In the genomic region with DNA sequence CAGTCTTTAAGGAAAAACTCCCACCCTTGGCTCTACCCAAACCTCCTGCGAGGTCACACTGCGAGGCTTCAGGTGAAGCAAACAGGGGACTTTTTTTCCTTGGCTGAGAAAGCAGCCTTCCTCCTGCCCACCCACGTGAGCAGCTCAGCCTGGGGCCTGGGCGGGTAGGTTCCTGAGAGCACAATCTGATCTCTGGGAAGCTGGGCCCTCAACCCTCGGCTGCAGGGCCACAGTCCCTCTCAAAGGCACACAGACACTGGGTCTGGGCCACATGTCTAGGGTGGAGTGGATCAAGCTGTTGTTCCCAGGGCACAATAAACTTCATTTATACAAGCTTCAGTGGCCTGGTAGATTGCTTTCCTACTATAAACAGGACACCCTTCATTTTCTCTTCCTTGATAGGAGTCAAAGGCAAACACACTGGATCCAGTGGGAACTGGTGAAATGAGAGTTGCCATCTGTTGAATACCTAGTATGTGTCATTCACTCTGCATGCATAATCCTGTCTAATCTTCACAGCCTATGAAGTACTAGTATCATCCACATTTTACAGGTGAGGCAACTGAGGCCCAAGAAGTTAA, we compare ENCODE assay signal across 8 cellular contexts. TPM values are rescaled to one million over a fixed set of nuclear protein-coding genes. Genes with fewer than 3 reads are reported as not detected.
DNase-seq lines count a peak whose midpoint lies in the region; ATAC-seq and TF ChIP-seq lines count a peak whose summit lies in the region.

No MANE protein-coding gene starts in this region.

- H3K27me3 Mint-ChIP-seq in CD8-positive, alpha-beta T cell (ENCODE audit: low read depth), result no peaks in the 10 kb centered on the region
- no peaks in the 10 kb centered on the region for H3K27me3 Mint-ChIP-seq in naive B cell

- peaks cover 82% of the 10 kb centered on the region for H3K4me1 Mint-ChIP-seq in CD8-positive, alpha-beta T cell (ENCODE audit: low read depth)
- peaks cover 75 to 89% (median 85%) of the 10 kb centered on the region in 3 donors for H3K4me1 Mint-ChIP-seq in naive B cell

- peak overlapping the region; percentile 85 for H3K4me3 Mint-ChIP-seq in CD8-positive, alpha-beta T cell
- peak overlapping the region; percentile 77 to 97 (median 89) for H3K4me3 Mint-ChIP-seq in naive B cell

- H3K4me3 ChIP-seq in CD8-positive, alpha-beta T cell (ENCODE audit: low read depth, low read length), result no peak overlapping the region
- no peak overlapping the region for H3K4me3 ChIP-seq in MG63

- H3K36me3 Mint-ChIP-seq in CD8-positive, alpha-beta T cell, result peaks cover 5% of the 10 kb centered on the region
- H3K36me3 Mint-ChIP-seq in naive B cell, result no peaks in the 10 kb centered on the region

- H3K4me1 ChIP-seq in CD8-positive, alpha-beta T cell (ENCODE audit: insufficient read depth, low read length), result peaks cover 85% of the 10 kb centered on the region

- CTCF ChIA-PET in CD8-positive, alpha-beta T cell (lab: Charles Lee), result interaction anchor here (1.0 to 10.8 kb wide), 6 partner anchors 14 to 66 kb away, joined by 3 to 146 read pairs (median 18); no protein-coding TSS in a partner anchor

- DNase-seq in CD8-positive, alpha-beta T cell, result no peak
- DNase-seq in MG63 (peak; percentile 12), naive B cell (peak; percentile 34), NCI-H1417 treated with DMSO at 0.1 percent for 48 hours (lab: John Stamatoyannopoulos, UW) (no peak), AG08396 (ENCODE audit: low spot score) (no peak)

- H3K9me3 ChIP-seq in CD8-positive, alpha-beta T cell (ENCODE audit: low read length), result no peaks in the 10 kb centered on the region
- no peaks in the 10 kb centered on the region for H3K9me3 ChIP-seq in MG63

- H3K27me3 ChIP-seq in CD8-positive, alpha-beta T cell (ENCODE audit: insufficient read depth, low read length), result no peaks in the 10 kb centered on the region
- no peaks in the 10 kb centered on the region for H3K27me3 ChIP-seq in MG63

- H3K27ac ChIP-seq in CD8-positive, alpha-beta T cell (ENCODE audit: low read depth, low read length), result peak overlapping the region; percentile 67
- H3K27ac ChIP-seq in cingulate gyrus (ENCODE audit: low read depth, low read length), result peak overlapping the region; percentile 78

- POLR2A ChIA-PET in CD8-positive, alpha-beta T cell (lab: Charles Lee), result interaction anchor here (0.5 to 12.9 kb wide), 5 partner anchors 12 to 62 kb away, joined by 3 to 219 read pairs (median 17); no protein-coding TSS in a partner anchor

- no peaks in the 10 kb centered on the region for H3K36me3 ChIP-seq in CD8-positive, alpha-beta T cell (ENCODE audit: insufficient read depth, low read length)
- H3K36me3 ChIP-seq in MG63, result peaks cover 8% of the 10 kb centered on the region

- intact Hi-C loops in CD8-positive, alpha-beta T cell (cut with DNase I, micrococcal nuclease), result loop anchor here in 1 of 2 experiments (2.0 kb wide), 1 partner anchor 15 kb away; no protein-coding TSS in a partner anchor

- H3K9me3 Mint-ChIP-seq in CD8-positive, alpha-beta T cell, result no peaks in the 10 kb centered on the region
- no peaks in the 10 kb centered on the region for H3K9me3 Mint-ChIP-seq in naive B cell

- no peak for TF ChIP-seq CTCF in CD8-positive, alpha-beta T cell (IDR thresholded peaks at IDR 0.05)

- H3K27ac Mint-ChIP-seq in CD8-positive, alpha-beta T cell, result peak overlapping the region; percentile 97
- peak overlapping the region; percentile 95 to 99 (median 97) for H3K27ac Mint-ChIP-seq in naive B cell

- no peak for ATAC-seq in CD8-positive, alpha-beta T cell
- no peak for ATAC-seq in naive B cell (ENCODE audit: low read depth in 2 of 2)
- no peak for ATAC-seq in GM21515 (IDR thresholded peaks at IDR 0.05; ENCODE audit: unreplicated experiment)
- no peak for ATAC-seq in GM19452 (IDR thresholded peaks at IDR 0.05; ENCODE audit: unreplicated experiment)

RNA-seq across cellular contexts. Expression of gene PNMA1, which starts 41.3 kb away (rescaled TPM):
- total RNA-seq in CD8-positive, alpha-beta T cell, result 10 to 100 TPM; 39.4 to 39.8 TPM
- total RNA-seq in MG63 (2014; rRNA removed; shearing (Covaris generic); ENCODE audit: low replicate concordance), result 22.1 and 38.5 TPM in 2 replicates
- polyA plus RNA-seq in naive B cell (ENCODE audit: low read depth in 6 of 6), result 10 to 100 TPM; 10.6 to 19.7 (median 15.4) TPM

Comparison
In these comparisons a context has a peak if more than half of its experiments do, and no peak if none do; other contexts are left out.
1. DNase-seq: peak in MG63 (single experiment) and naive B cell (single experiment); none in CD8-positive, alpha-beta T cell (0 of 7), NCI-H1417 treated with DMSO at 0.1 percent for 48 hours (single experiment) and AG08396 (single experiment).